Comparison of ENCODE assay signal across 21 cellular contexts in genomic region chr22:26399288-26399687, GRCh38. TPM values are rescaled to one million over a fixed set of nuclear protein-coding genes. Genes with fewer than 3 reads are reported as not detected.
DNase-seq lines count a peak whose midpoint lies in the region; ATAC-seq, FAIRE-seq and TF ChIP-seq lines count a peak whose summit lies in the region.
"Had no signal": no experiment of that assay in that cellular context is flagged by ENCODE, and none has a peak within 500 bp of the region (broad histone marks: within the 10 kb centered on the region; RNA-seq: fewer than 3 reads in every experiment).

No MANE protein-coding gene starts in this region.

- no peak overlapping the region for H3K4me3 Mint-ChIP-seq in astrocyte (ENCODE audit: unreplicated experiment)
- H3K4me3 Mint-ChIP-seq: activated naive CD4-positive, alpha-beta T cell treated with anti-CD3 and anti-CD28 coated beads, Interleukin-2, amount 10 ng/mL, durations not matched to agents 7 days and 5 days; activated T-helper 1 cell treated with anti-CD3 and anti-CD28 coated beads, Interleukin-12 subunit alpha, Interleukin-12 subunit beta, Interleukin-2, Interleukin-4 antibody, amounts not matched to agents 30 ng/mL and 10 ng/mL and 1 ng/mL, durations not matched to agents 14 hours and 24 hours and 36 hours; CD4-positive, alpha-beta T cell; naive B cell; stimulated activated naive B cell treated with anti-CD40 and anti-IgM and Interleukin-4, amounts not matched to agents 10 μg/mL and 1 μg/mL and 100 μg/mL, for 72 hours; T-cell had no signal

- H3K9me3 Mint-ChIP-seq in astrocyte (ENCODE audit: unreplicated experiment) = no peaks in the 10 kb centered on the region
- H3K9me3 Mint-ChIP-seq: activated naive CD4-positive, alpha-beta T cell treated with anti-CD3 and anti-CD28 coated beads, Interleukin-2, amount 10 ng/mL, durations not matched to agents 7 days and 5 days; activated T-helper 1 cell treated with anti-CD3 and anti-CD28 coated beads, Interleukin-12 subunit alpha, Interleukin-12 subunit beta, Interleukin-2, Interleukin-4 antibody, amounts not matched to agents 30 ng/mL and 10 ng/mL and 1 ng/mL, durations not matched to agents 14 hours and 24 hours and 36 hours; CD4-positive, alpha-beta T cell; naive B cell; stimulated activated naive B cell treated with anti-CD40 and anti-IgM and Interleukin-4, amounts not matched to agents 10 μg/mL and 1 μg/mL and 100 μg/mL, for 72 hours; T-cell had no signal

- no peaks in the 10 kb centered on the region for H3K36me3 ChIP-seq in astrocyte (ENCODE audit: insufficient read depth, low read length)
- H3K36me3 ChIP-seq: gastrocnemius medialis, HAP-1, left ventricle myocardium inferior, Peyer's patch had no signal

- no peak for TF ChIP-seq RAD21 in Ishikawa (IDR thresholded peaks at IDR 0.05; ENCODE audit: low read depth)

- peaks cover 3% of the 10 kb centered on the region for H3K27me3 Mint-ChIP-seq in astrocyte (ENCODE audit: low read depth, unreplicated experiment)

- no peak for TF ChIP-seq EP300 in Ishikawa (IDR thresholded peaks at IDR 0.05; ENCODE audit: borderline replicate concordance)

- no peak overlapping the region for H3K27ac ChIP-seq in astrocyte (ENCODE audit: low read depth, low read length)
- H3K27ac ChIP-seq: gastrocnemius medialis, left ventricle myocardium inferior, Peyer's patch had no signal

- ATAC-seq in HG03469 (IDR thresholded peaks at IDR 0.05; ENCODE audit: unreplicated experiment) = no peak
- no peak for ATAC-seq in GM18505 (IDR thresholded peaks at IDR 0.05; ENCODE audit: unreplicated experiment)

- no peaks in the 10 kb centered on the region for H3K4me1 ChIP-seq in astrocyte (ENCODE audit: insufficient read depth, low read length)
- H3K4me1 ChIP-seq: gastrocnemius medialis, HAP-1, left ventricle myocardium inferior, Peyer's patch had no signal

- no peaks in the 10 kb centered on the region for H3K79me2 ChIP-seq in astrocyte (ENCODE audit: insufficient read depth, low read length)

- peak overlapping the region; percentile 7 for H3K4me2 ChIP-seq in astrocyte (ENCODE audit: low read length)

- no peak overlapping the region for H3K9ac ChIP-seq in astrocyte (ENCODE audit: low read length)

- no peak for TF ChIP-seq POLR2A in GM18505 (IDR thresholded peaks at IDR 0.05; ENCODE audit: borderline replicate concordance, extremely low read depth, insufficient read depth, insufficient read length)

- no peaks in the 10 kb centered on the region for H3K36me3 Mint-ChIP-seq in astrocyte (ENCODE audit: low read depth, unreplicated experiment)
- H3K36me3 Mint-ChIP-seq: activated naive CD4-positive, alpha-beta T cell treated with anti-CD3 and anti-CD28 coated beads, Interleukin-2, amount 10 ng/mL, durations not matched to agents 7 days and 5 days; naive B cell; stimulated activated naive B cell treated with anti-CD40 and anti-IgM and Interleukin-4, amounts not matched to agents 10 μg/mL and 1 μg/mL and 100 μg/mL, for 72 hours; T-cell had no signal

- H3K27ac Mint-ChIP-seq in astrocyte (ENCODE audit: unreplicated experiment) = no peak overlapping the region
- H3K27ac Mint-ChIP-seq: activated naive CD4-positive, alpha-beta T cell treated with anti-CD3 and anti-CD28 coated beads, Interleukin-2, amount 10 ng/mL, durations not matched to agents 7 days and 5 days; activated T-helper 1 cell treated with anti-CD3 and anti-CD28 coated beads, Interleukin-12 subunit alpha, Interleukin-12 subunit beta, Interleukin-2, Interleukin-4 antibody, amounts not matched to agents 30 ng/mL and 10 ng/mL and 1 ng/mL, durations not matched to agents 14 hours and 24 hours and 36 hours; CD4-positive, alpha-beta T cell; naive B cell; stimulated activated naive B cell treated with anti-CD40 and anti-IgM and Interleukin-4, amounts not matched to agents 10 μg/mL and 1 μg/mL and 100 μg/mL, for 72 hours; T-cell had no signal

- no peaks in the 10 kb centered on the region for H3K9me3 ChIP-seq in astrocyte (ENCODE audit: insufficient read depth, low read depth, low read length)
- H3K9me3 ChIP-seq: gastrocnemius medialis, HAP-1, left ventricle myocardium inferior, Peyer's patch had no signal

- DNase-seq in astrocyte (ENCODE audit: low read depth) = no peak
- peak; percentile 19 for DNase-seq in fibroblast of mammary gland (ENCODE audit: low read depth)
- DNase-seq in KBM-7 = no peak
- DNase-seq in NCI-H146 treated with DMSO at 0.1 percent for 48 hours (lab: John Stamatoyannopoulos, UW; ENCODE audit: unreplicated experiment) = no peak
- DNase-seq: cortex of kidney, NCI-H524 treated with DMSO at 0.1 percent for 48 hours, occipital lobe had no signal

- no peak overlapping the region for H2AFZ ChIP-seq in astrocyte (ENCODE audit: low read depth, low read length)

- FAIRE-seq in astrocyte (lab: Jason Lieb, UNC) = no peak
- FAIRE-seq: bronchial epithelial cell had no signal

- no peak for TF ChIP-seq CTCF in astrocyte (IDR thresholded peaks at IDR 0.05; ENCODE audit: insufficient read depth, low read depth, low read length)
- TF ChIP-seq CTCF in fibroblast of mammary gland (conservative IDR thresholded peaks at IDR 0.05; ENCODE audit: control insufficient read depth, insufficient read depth, low read depth, low read length) = no peak

- H3K4me1 Mint-ChIP-seq in astrocyte (ENCODE audit: low read depth, unreplicated experiment) = peaks cover 13% of the 10 kb centered on the region

- no peak overlapping the region for H3K4me3 ChIP-seq in astrocyte (ENCODE audit: insufficient read depth, low read depth, low read length)
- H3K4me3 ChIP-seq in fibroblast of mammary gland (ENCODE audit: control insufficient read depth, low read depth, low read length) = no peak overlapping the region
- H3K4me3 ChIP-seq: gastrocnemius medialis, HAP-1, left ventricle myocardium inferior, Peyer's patch had no signal

- in situ Hi-C loops in KBM-7 (cut with MboI; ENCODE audit: low pct_unique_long_range_greater_than_20kb, low sequenced_read_pairs) = no loop called here

- no peaks in the 10 kb centered on the region for H4K20me1 ChIP-seq in astrocyte (ENCODE audit: insufficient read depth, low read length)

- no peaks in the 10 kb centered on the region for H3K27me3 ChIP-seq in astrocyte (ENCODE audit: insufficient read depth, low read length)
- H3K27me3 ChIP-seq: gastrocnemius medialis, Peyer's patch had no signal

TF ChIP-seq in Ishikawa, 13 proteins besides CTCF, POLR2A, EP300 and RAD21:
- TF ChIP-seq CREB1 (IDR thresholded peaks at IDR 0.05; ENCODE audit: low read depth) (no peak), USF1 (IDR thresholded peaks at IDR 0.05) (peak; percentile 61), MAX (IDR thresholded peaks at IDR 0.05) (no peak), ZBTB7A (IDR thresholded peaks at IDR 0.05; ENCODE audit: low read depth) (no peak), FOXM1 (IDR thresholded peaks at IDR 0.05; ENCODE audit: borderline replicate concordance, low read depth) (no peak)

RNA-seq across cellular contexts. Expression of gene ASPHD2, which starts 29.8 kb away (rescaled TPM):
- 11.7 and 13.0 TPM in 2 replicates for total RNA-seq in astrocyte
